1 cellular context compared by ENCODE assay signal in the genomic region with DNA sequence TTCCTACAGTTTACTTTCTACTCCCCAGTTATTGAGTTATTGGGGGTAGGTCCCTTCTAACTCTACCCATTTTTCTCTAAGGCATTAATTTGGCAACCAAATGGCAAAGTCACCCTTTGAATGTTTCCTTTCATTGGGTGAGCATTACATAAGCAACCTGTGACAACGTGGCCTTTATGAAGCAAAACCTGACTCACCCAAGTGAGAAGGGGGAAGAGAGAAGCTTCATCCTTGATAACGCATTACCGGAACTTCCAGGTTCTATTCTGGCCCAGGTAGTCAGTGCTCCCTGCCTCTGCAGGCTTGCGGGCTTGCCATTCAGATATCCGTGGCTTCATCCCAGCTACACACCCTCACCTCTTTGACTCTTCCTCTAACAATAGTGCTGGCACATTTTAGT.
TF ChIP-seq lines count a peak whose summit lies in the region.

No MANE protein-coding gene starts in this region.

TF ChIP-seq in H1, 55 proteins besides CTCF, POLR2A, EP300 and RAD21:
- TF ChIP-seq BRCA1 (IDR thresholded peaks at IDR 0.05; ENCODE audit: low read depth, low read length) (no peak), TBP (IDR thresholded peaks at IDR 0.05; ENCODE audit: low read depth, low read length) (no peak), EGR1 (IDR thresholded peaks at IDR 0.05; ENCODE audit: borderline replicate concordance, low read depth, low read length) (no peak), SRF (IDR thresholded peaks at IDR 0.05; ENCODE audit: low read depth, low read length) (no peak), ASH2L (IDR thresholded peaks at IDR 0.05; ENCODE audit: low read length) (no peak), FOSL1 (IDR thresholded peaks at IDR 0.05; ENCODE audit: insufficient read depth, low read depth, low read length) (no peak), MAFK (IDR thresholded peaks at IDR 0.05; ENCODE audit: low read depth, low read length) (no peak), SIX5 (IDR thresholded peaks at IDR 0.05; ENCODE audit: low read depth, low read length) (no peak), RBBP5 (IDR thresholded peaks at IDR 0.05; ENCODE audit: borderline replicate concordance, low read depth, low read length) (no peak), CREB1 (IDR thresholded peaks at IDR 0.05) (no peak), TAF1 (IDR thresholded peaks at IDR 0.05; ENCODE audit: low read depth, low read length) (no peak), SIRT6 (IDR thresholded peaks at IDR 0.05; ENCODE audit: low read length) (no peak), CTBP2 (IDR thresholded peaks at IDR 0.05; ENCODE audit: borderline replicate concordance, insufficient read depth, insufficient read length, low read length) (no peak), CHD1 (IDR thresholded peaks at IDR 0.05; ENCODE audit: low read depth, low read length) (no peak)
- TF ChIP-seq, protein P1, sequence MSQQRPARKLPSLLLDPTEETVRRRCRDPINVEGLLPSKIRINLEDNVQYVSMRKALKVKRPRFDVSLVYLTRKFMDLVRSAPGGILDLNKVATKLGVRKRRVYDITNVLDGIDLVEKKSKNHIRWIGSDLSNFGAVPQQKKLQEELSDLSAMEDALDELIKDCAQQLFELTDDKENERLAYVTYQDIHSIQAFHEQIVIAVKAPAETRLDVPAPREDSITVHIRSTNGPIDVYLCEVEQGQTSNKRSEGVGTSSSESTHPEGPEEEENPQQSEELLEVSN (IDR thresholded peaks at IDR 0.05) = no peak
- TF ChIP-seq, protein P2, sequence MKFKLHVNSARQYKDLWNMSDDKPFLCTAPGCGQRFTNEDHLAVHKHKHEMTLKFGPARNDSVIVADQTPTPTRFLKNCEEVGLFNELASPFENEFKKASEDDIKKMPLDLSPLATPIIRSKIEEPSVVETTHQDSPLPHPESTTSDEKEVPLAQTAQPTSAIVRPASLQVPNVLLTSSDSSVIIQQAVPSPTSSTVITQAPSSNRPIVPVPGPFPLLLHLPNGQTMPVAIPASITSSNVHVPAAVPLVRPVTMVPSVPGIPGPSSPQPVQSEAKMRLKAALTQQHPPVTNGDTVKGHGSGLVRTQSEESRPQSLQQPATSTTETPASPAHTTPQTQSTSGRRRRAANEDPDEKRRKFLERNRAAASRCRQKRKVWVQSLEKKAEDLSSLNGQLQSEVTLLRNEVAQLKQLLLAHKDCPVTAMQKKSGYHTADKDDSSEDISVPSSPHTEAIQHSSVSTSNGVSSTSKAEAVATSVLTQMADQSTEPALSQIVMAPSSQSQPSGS (IDR thresholded peaks at IDR 0.05; ENCODE audit: low read length) = no peak
